1 cellular context compared by ENCODE assay signal in the genomic region with DNA sequence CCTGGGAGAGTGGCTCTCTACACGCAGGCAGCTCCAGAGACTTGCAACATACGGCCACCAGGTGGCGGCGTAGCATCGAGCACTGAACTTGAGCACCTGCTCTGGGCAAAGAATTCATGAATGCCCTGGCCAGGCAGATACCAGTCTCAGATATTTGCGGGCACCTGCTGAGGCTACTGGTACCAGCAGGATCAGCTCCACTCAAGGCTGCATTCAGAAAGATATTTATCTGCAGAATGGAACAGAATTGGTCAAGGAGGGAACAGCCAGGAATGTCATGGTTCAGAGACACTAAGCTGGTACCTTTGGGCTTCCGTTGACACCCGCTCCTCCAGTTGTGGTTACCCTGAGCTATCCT.
A peak's percentile ranks its signal among the peaks of the same experiment; 100 is the strongest.
TF ChIP-seq lines count a peak whose summit lies in the region.

No MANE protein-coding gene starts in this region.

TF ChIP-seq in K562, 482 proteins besides CTCF, POLR2A, EP300 and RAD21 (continued from another document):
- TF ChIP-seq ZNF263 (CRISPR knock-in tag; IDR thresholded peaks at IDR 0.05; ENCODE audit: borderline replicate concordance): 0 out of 2 replicates have a peak, but pooled peaks have one; percentile 38
- 0 out of 4 replicates have a peak, but pooled peaks of 1 of the 2 experiments have one; percentile 1 for TF ChIP-seq MAZ (CRISPR knock-in tag; conservative IDR thresholded peaks at IDR 0.05 in 1 of 2, IDR thresholded peaks at IDR 0.05 in 1 of 2)
- TF ChIP-seq, protein P1, sequence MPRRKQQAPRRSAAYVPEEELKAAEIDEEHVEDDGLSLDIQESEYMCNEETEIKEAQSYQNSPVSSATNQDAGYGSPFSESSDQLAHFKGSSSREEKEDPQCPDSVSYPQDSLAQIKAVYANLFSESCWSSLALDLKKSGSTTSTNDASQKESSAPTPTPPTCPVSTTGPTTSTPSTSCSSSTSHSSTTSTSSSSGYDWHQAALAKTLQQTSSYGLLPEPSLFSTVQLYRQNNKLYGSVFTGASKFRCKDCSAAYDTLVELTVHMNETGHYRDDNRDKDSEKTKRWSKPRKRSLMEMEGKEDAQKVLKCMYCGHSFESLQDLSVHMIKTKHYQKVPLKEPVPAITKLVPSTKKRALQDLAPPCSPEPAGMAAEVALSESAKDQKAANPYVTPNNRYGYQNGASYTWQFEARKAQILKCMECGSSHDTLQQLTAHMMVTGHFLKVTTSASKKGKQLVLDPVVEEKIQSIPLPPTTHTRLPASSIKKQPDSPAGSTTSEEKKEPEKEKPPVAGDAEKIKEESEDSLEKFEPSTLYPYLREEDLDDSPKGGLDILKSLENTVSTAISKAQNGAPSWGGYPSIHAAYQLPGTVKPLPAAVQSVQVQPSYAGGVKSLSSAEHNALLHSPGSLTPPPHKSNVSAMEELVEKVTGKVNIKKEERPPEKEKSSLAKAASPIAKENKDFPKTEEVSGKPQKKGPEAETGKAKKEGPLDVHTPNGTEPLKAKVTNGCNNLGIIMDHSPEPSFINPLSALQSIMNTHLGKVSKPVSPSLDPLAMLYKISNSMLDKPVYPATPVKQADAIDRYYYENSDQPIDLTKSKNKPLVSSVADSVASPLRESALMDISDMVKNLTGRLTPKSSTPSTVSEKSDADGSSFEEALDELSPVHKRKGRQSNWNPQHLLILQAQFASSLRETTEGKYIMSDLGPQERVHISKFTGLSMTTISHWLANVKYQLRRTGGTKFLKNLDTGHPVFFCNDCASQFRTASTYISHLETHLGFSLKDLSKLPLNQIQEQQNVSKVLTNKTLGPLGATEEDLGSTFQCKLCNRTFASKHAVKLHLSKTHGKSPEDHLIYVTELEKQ (CRISPR knock-in tag; IDR thresholded peaks at IDR 0.05): no peak
- peak; percentile 82 for TF ChIP-seq CC2D1A (IDR thresholded peaks at IDR 0.05)
- TF ChIP-seq TFAM (CRISPR knock-in tag; conservative IDR thresholded peaks at IDR 0.05): no peak
- TF ChIP-seq RCOR1 (IDR thresholded peaks at IDR 0.05; ENCODE audit: borderline replicate concordance in 1 of 2, low read depth in 2 of 2, low read length in 2 of 2): peak in 1 of 2 experiments; percentile 38; a peak in 1 of 4 replicates
- TF ChIP-seq XRCC4 (IDR thresholded peaks at IDR 0.05; ENCODE audit: extremely low read depth, insufficient read depth, insufficient read length): no peak
- no peak for TF ChIP-seq KAT2B (IDR thresholded peaks at IDR 0.05; ENCODE audit: low read depth, low read length)
- TF ChIP-seq JUND (IDR thresholded peaks at IDR 0.05; ENCODE audit: borderline replicate concordance, low read depth, low read length): no peak
- peak; percentile 42; the same call in 1 of the 3 replicates for TF ChIP-seq JUND (tag; IDR thresholded peaks at IDR 0.05; ENCODE audit: borderline replicate concordance, low read depth, low read length)
- 0 out of 2 replicates have a peak, but pooled peaks have one; percentile 21 for TF ChIP-seq USF1 (CRISPR knock-in tag; IDR thresholded peaks at IDR 0.05)
- TF ChIP-seq CREM (IDR thresholded peaks at IDR 0.05; ENCODE audit: low read depth): 0 out of 2 replicates have a peak, but pooled peaks have one; percentile 28
- TF ChIP-seq CTBP1 (IDR thresholded peaks at IDR 0.05; ENCODE audit: borderline replicate concordance): peak; percentile 21; the same call in 1 of the 2 replicates
- no peak for TF ChIP-seq POLR2AphosphoS2 (IDR thresholded peaks at IDR 0.05; ENCODE audit: low read length)
- TF ChIP-seq ARID2 (IDR thresholded peaks at IDR 0.05): peak; percentile 92
- TF ChIP-seq STAG1 (CRISPR knock-in tag; IDR thresholded peaks at IDR 0.05; ENCODE audit: borderline replicate concordance): peak; percentile 84; the same call in 1 of the 2 replicates
- no peak for TF ChIP-seq ESRRB (CRISPR knock-in tag; IDR thresholded peaks at IDR 0.05; ENCODE audit: borderline replicate concordance)
- TF ChIP-seq, protein P2, sequence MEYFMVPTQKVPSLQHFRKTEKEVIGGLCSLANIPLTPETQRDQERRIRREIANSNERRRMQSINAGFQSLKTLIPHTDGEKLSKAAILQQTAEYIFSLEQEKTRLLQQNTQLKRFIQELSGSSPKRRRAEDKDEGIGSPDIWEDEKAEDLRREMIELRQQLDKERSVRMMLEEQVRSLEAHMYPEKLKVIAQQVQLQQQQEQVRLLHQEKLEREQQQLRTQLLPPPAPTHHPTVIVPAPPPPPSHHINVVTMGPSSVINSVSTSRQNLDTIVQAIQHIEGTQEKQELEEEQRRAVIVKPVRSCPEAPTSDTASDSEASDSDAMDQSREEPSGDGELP (CRISPR knock-in tag; IDR thresholded peaks at IDR 0.05; ENCODE audit: borderline replicate concordance): peak; percentile 18; the same call in 1 of the 2 replicates
- no peak for TF ChIP-seq NKRF (IDR thresholded peaks at IDR 0.05; ENCODE audit: borderline replicate concordance)
- TF ChIP-seq GABPB1 (CRISPR knock-in tag; IDR thresholded peaks at IDR 0.05): peak; percentile 39; the same call in 1 of the 2 replicates
- TF ChIP-seq NR2F6 (CRISPR knock-in tag; IDR thresholded peaks at IDR 0.05): no peak
- TF ChIP-seq MCM2 (IDR thresholded peaks at IDR 0.05; ENCODE audit: low read depth): no peak
- peak; percentile 58; the same call in 1 of the 2 replicates for TF ChIP-seq MYNN (IDR thresholded peaks at IDR 0.05)
- TF ChIP-seq MYNN (CRISPR knock-in tag; IDR thresholded peaks at IDR 0.05): no peak
- TF ChIP-seq TEAD1 (CRISPR knock-in tag; IDR thresholded peaks at IDR 0.05): peak in 1 of 2 experiments; percentile 43; a peak in 1 of 4 replicates
- TF ChIP-seq E2F1 (CRISPR knock-in tag; IDR thresholded peaks at IDR 0.05): no peak
- TF ChIP-seq CHAMP1 (IDR thresholded peaks at IDR 0.05): no peak
- TF ChIP-seq, protein P3, sequence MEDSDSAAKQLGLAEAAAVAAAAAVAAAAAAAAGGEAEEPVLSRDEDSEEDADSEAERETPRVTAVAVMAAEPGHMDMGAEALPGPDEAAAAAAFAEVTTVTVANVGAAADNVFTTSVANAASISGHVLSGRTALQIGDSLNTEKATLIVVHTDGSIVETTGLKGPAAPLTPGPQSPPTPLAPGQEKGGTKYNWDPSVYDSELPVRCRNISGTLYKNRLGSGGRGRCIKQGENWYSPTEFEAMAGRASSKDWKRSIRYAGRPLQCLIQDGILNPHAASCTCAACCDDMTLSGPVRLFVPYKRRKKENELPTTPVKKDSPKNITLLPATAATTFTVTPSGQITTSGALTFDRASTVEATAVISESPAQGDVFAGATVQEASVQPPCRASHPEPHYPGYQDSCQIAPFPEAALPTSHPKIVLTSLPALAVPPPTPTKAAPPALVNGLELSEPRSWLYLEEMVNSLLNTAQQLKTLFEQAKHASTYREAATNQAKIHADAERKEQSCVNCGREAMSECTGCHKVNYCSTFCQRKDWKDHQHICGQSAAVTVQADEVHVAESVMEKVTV (CRISPR knock-in tag; IDR thresholded peaks at IDR 0.05): peak; percentile 93
